ENCODE assay signal across 27 cellular contexts in the genomic region with DNA sequence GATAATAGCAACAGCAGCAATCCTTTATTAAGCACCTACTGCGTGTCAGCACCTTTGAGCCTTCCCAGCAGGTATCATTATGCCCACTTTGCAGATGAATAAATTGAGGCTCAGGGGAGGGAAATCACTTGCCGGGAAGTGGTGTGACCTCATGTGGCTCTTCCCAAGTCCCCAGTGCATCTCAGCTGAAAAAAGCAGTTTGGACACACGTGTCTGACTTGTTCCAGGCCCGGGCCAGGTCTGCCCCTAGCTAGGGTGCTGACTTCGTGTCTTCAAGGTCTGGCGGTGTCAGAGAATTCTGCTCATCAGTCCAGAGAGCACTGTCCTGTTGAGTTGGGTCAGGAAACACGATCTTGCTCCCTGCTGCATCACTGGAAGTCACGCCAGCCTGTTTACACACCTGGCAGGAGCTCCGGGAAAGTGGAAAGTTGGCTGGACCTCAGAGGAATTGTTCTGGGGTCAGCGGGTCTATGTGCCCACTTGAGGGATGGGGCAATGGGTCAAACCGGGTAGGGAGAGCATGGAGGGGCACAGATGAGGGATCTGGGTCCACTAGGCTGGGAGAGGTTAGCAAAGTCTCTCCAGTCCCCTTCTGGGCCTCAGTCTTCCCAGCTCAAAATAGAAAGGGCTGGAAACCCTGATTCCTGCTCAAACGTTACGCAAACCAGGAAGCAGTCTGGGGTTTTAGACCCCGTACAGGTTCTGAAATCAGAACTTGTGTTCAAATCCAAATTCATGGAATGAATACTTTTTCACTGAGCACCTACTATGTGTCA. TPM values are rescaled to one million over a fixed set of nuclear protein-coding genes. Genes with fewer than 3 reads are reported as not detected.
A peak's percentile ranks its signal among the peaks of the same experiment; 100 is the strongest.
DNase-seq lines count a peak whose midpoint lies in the region; FAIRE-seq and TF ChIP-seq lines count a peak whose summit lies in the region.
"Had no signal": no experiment of that assay in that cellular context is flagged by ENCODE, and none has a peak within 500 bp of the region (broad histone marks: within the 10 kb centered on the region; RNA-seq: fewer than 3 reads in every experiment).

No MANE protein-coding gene starts in this region.

- H3K4me1 Mint-ChIP-seq in H9 = peaks cover 36 to 41% of the 10 kb centered on the region in 2 experiments
- H3K4me1 Mint-ChIP-seq: naive thymus-derived CD8-positive, alpha-beta T cell had no signal

- H3K4me3 ChIP-seq in H1 (ENCODE audit: extremely low read depth in 1 of 4, insufficient read depth in 2 of 4, low read depth in 3 of 4, low read length in 4 of 4) = no peak overlapping the region
- H3K4me3 ChIP-seq: adrenal gland, BLaER1, dorsolateral prefrontal cortex, SK-N-MC, upper lobe of right lung had no signal

- H3K4me1 ChIP-seq in H9 (ENCODE audit: insufficient read depth, low read length) = no peaks in the 10 kb centered on the region
- peaks cover 0 to 4% (median under 1%) of the 10 kb centered on the region in 4 experiments; a peak in 2 of 7 replicates for H3K4me1 ChIP-seq in H1 (replicated peaks in 1 of 4; ENCODE audit: control insufficient read depth in 3 of 4, insufficient read depth in 4 of 4, low read length in 3 of 4)
- H3K4me1 ChIP-seq: adrenal gland, BLaER1, upper lobe of right lung had no signal

- no peak overlapping the region for H2BK5ac ChIP-seq in H9 (ENCODE audit: insufficient read length, low read length)
- no peak overlapping the region for H2BK5ac ChIP-seq in H1 (ENCODE audit: low read depth, low read length)

- no peak overlapping the region for H4K8ac ChIP-seq in H9 (replicated peaks; ENCODE audit: insufficient read length, low read depth, low read length)
- H4K8ac ChIP-seq in H1 (ENCODE audit: extremely low read depth, insufficient read depth, low read length) = peak overlapping the region; percentile 60; the same call in 1 of the 2 replicates

- no peak for TF ChIP-seq RAD21 in H1 (IDR thresholded peaks at IDR 0.05 in 1 of 2, conservative IDR thresholded peaks at IDR 0.05 in 1 of 2; ENCODE audit: low read depth in 2 of 2, low read length in 2 of 2)

- no peak overlapping the region for H3K23ac ChIP-seq in H9 (ENCODE audit: insufficient read length, low read depth, low read length)
- H3K23ac ChIP-seq in H1 (ENCODE audit: insufficient read length) = no peak overlapping the region

- H3K27me3 ChIP-seq in H9 (ENCODE audit: insufficient read depth, low read length) (no peaks in the 10 kb centered on the region), H1 (replicated peaks in 1 of 4; ENCODE audit: control insufficient read depth in 3 of 4, extremely low read depth in 1 of 4, insufficient read depth in 3 of 4, low read length in 3 of 4) (no peaks in the 10 kb centered on the region)
- H3K27me3 ChIP-seq: adrenal gland, BLaER1, dorsolateral prefrontal cortex, upper lobe of right lung had no signal

- no peaks in the 10 kb centered on the region for H3K36me3 ChIP-seq in H1 (ENCODE audit: control insufficient read depth in 2 of 4, insufficient read depth in 4 of 4, low read length in 3 of 4)
- H3K36me3 ChIP-seq: adrenal gland, BLaER1, upper lobe of right lung had no signal

- H2BK15ac ChIP-seq in H9 (ENCODE audit: low read depth, low read length) (no peak overlapping the region), H1 (ENCODE audit: low read length) (0 out of 2 replicates have a peak overlapping the region, but pooled peaks have one; percentile 16)

- peaks cover 0 to 11% (median 0%) of the 10 kb centered on the region in 3 experiments; a peak in 3 of 7 replicates for H3K36me3 Mint-ChIP-seq in H9 (ENCODE audit: insufficient read depth in 1 of 3, low read depth in 3 of 3)
- H3K36me3 Mint-ChIP-seq: naive thymus-derived CD8-positive, alpha-beta T cell; stimulated activated effector memory CD8-positive, alpha-beta T cell treated with anti-CD3 and anti-CD28 coated beads, Interleukin-12 subunit alpha, Interleukin-12 subunit beta, amount 100 ng/mL, for 72 hours had no signal

- no peaks in the 10 kb centered on the region; a peak in 1 of 5 replicates for H3K9me3 Mint-ChIP-seq in H9
- H3K9me3 Mint-ChIP-seq: naive thymus-derived CD8-positive, alpha-beta T cell; stimulated activated effector memory CD8-positive, alpha-beta T cell treated with anti-CD3 and anti-CD28 coated beads, Interleukin-12 subunit alpha, Interleukin-12 subunit beta, amount 100 ng/mL, for 72 hours; T-helper 1 cell treated with Interleukin-12 subunit alpha and Interleukin-12 subunit beta and Interleukin-4 antibody, amounts not matched to agents 30 μg/mL and 1 μg/mL, for 36 hours had no signal

- no peak overlapping the region for H3K4me3 Mint-ChIP-seq in H9
- H3K4me3 Mint-ChIP-seq: naive thymus-derived CD8-positive, alpha-beta T cell; stimulated activated effector memory CD8-positive, alpha-beta T cell treated with anti-CD3 and anti-CD28 coated beads, Interleukin-12 subunit alpha, Interleukin-12 subunit beta, amount 100 ng/mL, for 72 hours; T-helper 1 cell treated with Interleukin-12 subunit alpha and Interleukin-12 subunit beta and Interleukin-4 antibody, amounts not matched to agents 30 μg/mL and 1 μg/mL, for 36 hours had no signal

- peak overlapping the region; percentile 22 to 66 (median 39); a peak in 3 of 7 replicates for H3K27ac Mint-ChIP-seq in H9
- H3K27ac Mint-ChIP-seq: naive thymus-derived CD8-positive, alpha-beta T cell; stimulated activated effector memory CD8-positive, alpha-beta T cell treated with anti-CD3 and anti-CD28 coated beads, Interleukin-12 subunit alpha, Interleukin-12 subunit beta, amount 100 ng/mL, for 72 hours; T-helper 1 cell treated with Interleukin-12 subunit alpha and Interleukin-12 subunit beta and Interleukin-4 antibody, amounts not matched to agents 30 μg/mL and 1 μg/mL, for 36 hours had no signal

- H2AFZ ChIP-seq in H9 (ENCODE audit: low read length) (no peak overlapping the region), H1 (ENCODE audit: low read length) (no peak overlapping the region)

- H3K79me1 ChIP-seq in H9 (ENCODE audit: insufficient read depth, low read depth, low read length, poor library complexity, severe bottlenecking) (no peaks in the 10 kb centered on the region), H1 (ENCODE audit: low read depth, low read length) (no peaks in the 10 kb centered on the region)

- CTCF ChIA-PET in H1 (lab: Charles Lee; ENCODE audit: partially characterized antibody) = interaction anchor here (1.2 to 1.6 kb wide), 4 partner anchors 9 to 118 kb away, joined by 3 to 5 read pairs (median 3); no protein-coding TSS in a partner anchor

- POLR2A ChIA-PET in H1 (lab: Charles Lee; ENCODE audit: partially characterized antibody) = interaction anchor here (1.4 kb wide), 1 partner anchor 42 kb away, joined by 5 read pairs; no protein-coding TSS in a partner anchor

- H4K91ac ChIP-seq in H9 (ENCODE audit: insufficient read length, low read depth, low read length) (no peak overlapping the region), H1 (replicated peaks; ENCODE audit: insufficient read length, low read length) (peak overlapping the region; percentile 61)

- H2BK120ac ChIP-seq in H9 (ENCODE audit: low read depth, low read length, poor library complexity, severe bottlenecking) = no peak overlapping the region
- H2BK120ac ChIP-seq in H1 (replicated peaks; ENCODE audit: low read depth, low read length) = no peak overlapping the region

- H4K5ac ChIP-seq in H9 (ENCODE audit: insufficient read length, low read depth, low read length) (no peak overlapping the region), H1 (ENCODE audit: insufficient read length, low read depth, low read length) (no peak overlapping the region)

- H3K4me2 ChIP-seq in H9 (ENCODE audit: insufficient read depth, insufficient read length, low read length) (no peak overlapping the region), H1 (ENCODE audit: insufficient read depth in 1 of 2, low read depth in 2 of 2, low read length in 2 of 2) (no peak overlapping the region)
- H3K4me2 ChIP-seq: BLaER1 had no signal

- no peak overlapping the region for H3K9ac ChIP-seq in H9 (ENCODE audit: extremely low read depth, insufficient read length, low read length)
- H3K9ac ChIP-seq in H1 (replicated peaks in 1 of 4; ENCODE audit: extremely low read depth in 1 of 4, low read depth in 3 of 4, low read length in 3 of 4) = no peak overlapping the region
- H3K9ac ChIP-seq: BLaER1 had no signal

- H2BK20ac ChIP-seq in H9 (ENCODE audit: low read depth, low read length, poor library complexity, severe bottlenecking) (no peak overlapping the region), H1 (ENCODE audit: low read length) (no peak overlapping the region; the same call in 1 of the 2 replicates)

- no peak for TF ChIP-seq POLR2A in H1 (IDR thresholded peaks at IDR 0.05; ENCODE audit: control extremely low read depth in 1 of 2, low read depth in 2 of 2, low read length in 2 of 2)

- WGBS in H9 (ENCODE audit: extremely low coverage, insufficient read length, low lambda C conversion rate) = no CpG with 5 or more reads among the region's 14 CpGs
- 84% methylated on average over 14 of the region's 14 CpGs; no CpG with 5 or more reads in 1 of the 2 experiments for WGBS in H1 (ENCODE audit: extremely low coverage in 1 of 2, insufficient coverage in 1 of 2, insufficient read length in 1 of 2, insufficient replicate concordance in 2 of 2, low coverage in 1 of 2, low lambda C conversion rate in 2 of 2, missing lambda C conversion rate in 1 of 2), 2 experiments

- H2AK5ac ChIP-seq in H9 (ENCODE audit: insufficient read length, low read length) (no peak overlapping the region), H1 (ENCODE audit: low read depth, low read length) (no peak overlapping the region)

- no peaks in the 10 kb centered on the region for H3K79me2 ChIP-seq in H9 (ENCODE audit: insufficient read depth, low read length)
- no peaks in the 10 kb centered on the region for H3K79me2 ChIP-seq in H1 (ENCODE audit: control insufficient read depth in 1 of 2, insufficient read depth in 2 of 2, low read length in 2 of 2)

- no peak for TF ChIP-seq CTCF in H9 (conservative IDR thresholded peaks at IDR 0.05)
- no peak for TF ChIP-seq CTCF in H1 (IDR thresholded peaks at IDR 0.05; ENCODE audit: control extremely low read depth in 1 of 3, insufficient read depth in 1 of 3, low read depth in 1 of 3, low read length in 3 of 3)

- FAIRE-seq in H1 (lab: Jason Lieb, UNC) = no peak
- FAIRE-seq: frontal cortex, G401.6, TTC549 had no signal

- no peak overlapping the region for H3T11ph ChIP-seq in H9 (ENCODE audit: low read length)

- no peak overlapping the region for H2BK12ac ChIP-seq in H9 (ENCODE audit: insufficient read length, low read depth, low read length)
- H2BK12ac ChIP-seq in H1 (ENCODE audit: low read depth, low read length) = no peak overlapping the region

- no peak for DNase-seq in H9
- DNase-seq in NCI-H2196 (lab: John Stamatoyannopoulos, UW; ENCODE audit: unreplicated experiment) = peak; percentile 72
- DNase-seq in H1 (ENCODE audit: low read depth in 1 of 2, low spot score in 2 of 2) = no peak
- DNase-seq in renal cortical epithelial cell (ENCODE audit: low read depth) = peak; percentile 50
- no peak for DNase-seq in activated gamma-delta T cell (lab: John Stamatoyannopoulos, UW)
- DNase-seq in SKM-1 (lab: John Stamatoyannopoulos, UW; ENCODE audit: unreplicated experiment) = no peak
- no peak for DNase-seq in NCI-H1694 (lab: John Stamatoyannopoulos, UW)
- DNase-seq: activated CD4-positive, alpha-beta T cell treated with anti-CD3 and anti-CD28 coated beads, Interleukin-2, amount 50 U/mL, for 4 hours; activated naive CD4-positive, alpha-beta T cell treated with Interleukin-2 at 50 U/mL for 16 hours; adrenal gland; dorsolateral prefrontal cortex; KBM-7; naive thymus-derived CD8-positive, alpha-beta T cell; NCI-H524; NK-92 treated with Interleukin-12 subunit alpha and Interleukin-12 subunit beta, amount 100 ng/mL, for 24 hours; occipital lobe; upper lobe of right lung had no signal

- H3K4ac ChIP-seq in H9 (ENCODE audit: low read depth, low read length) = no peak overlapping the region
- no peak overlapping the region for H3K4ac ChIP-seq in H1 (replicated peaks; ENCODE audit: insufficient read length, low read depth, low read length)

- no peak overlapping the region for H3K56ac ChIP-seq in H9 (ENCODE audit: insufficient read length, low read depth, low read length)
- no peak overlapping the region for H3K56ac ChIP-seq in H1 (replicated peaks; ENCODE audit: insufficient read length, low read depth, low read length)

- H3K18ac ChIP-seq in H9 (ENCODE audit: insufficient read length, low read depth, low read length) (no peak overlapping the region), H1 (ENCODE audit: extremely low read depth, low read length) (no peak overlapping the region)

- H3K14ac ChIP-seq in H9 (ENCODE audit: insufficient read depth, low read length) (no peak overlapping the region), H1 (ENCODE audit: insufficient read length) (no peak overlapping the region)

- H3K27ac ChIP-seq in H9 (ENCODE audit: insufficient read length, low read depth, low read length) (no peak overlapping the region), H1 (ENCODE audit: low read depth, low read length) (no peak overlapping the region)
- H3K27ac ChIP-seq: adrenal gland, BLaER1, SK-N-MC, upper lobe of right lung had no signal

- no peak for TF ChIP-seq EP300 in H1 (IDR thresholded peaks at IDR 0.05; ENCODE audit: borderline replicate concordance in 1 of 2, low read depth in 2 of 2, low read length in 2 of 2)

- H3K9me3 ChIP-seq in H9 (ENCODE audit: control insufficient read depth, low read depth, low read length) = no peaks in the 10 kb centered on the region
- no peaks in the 10 kb centered on the region for H3K9me3 ChIP-seq in H1 (ENCODE audit: insufficient read depth in 2 of 2, low read depth in 1 of 2, low read length in 1 of 2)
- H3K9me3 ChIP-seq: adrenal gland, BLaER1, upper lobe of right lung had no signal

- H4K20me1 ChIP-seq in H9 (ENCODE audit: control insufficient read depth, insufficient read depth, insufficient read length) = peaks cover 3% of the 10 kb centered on the region
- H4K20me1 ChIP-seq in H1 (replicated peaks in 1 of 2; ENCODE audit: control insufficient read depth in 1 of 2, insufficient read depth in 2 of 2, low read length in 2 of 2) = no peaks in the 10 kb centered on the region
- H4K20me1 ChIP-seq: BLaER1 had no signal

- H3K27me3 Mint-ChIP-seq in H9 (ENCODE audit: low read depth) = peaks cover under 1% of the 10 kb centered on the region; the same call in 1 of the 2 replicates

- H3K23me2 ChIP-seq in H9 (ENCODE audit: insufficient read length, low read depth, low read length, poor library complexity, severe bottlenecking) (no peaks in the 10 kb centered on the region), H1 (ENCODE audit: low read depth, low read length) (no peaks in the 10 kb centered on the region)

RNA-seq across cellular contexts. Expression of a gene that starts 10.5 kb away (rescaled TPM):
- 15.2 and 17.5 TPM in 2 replicates for total RNA-seq in H9 (2021)
- total RNA-seq in H1 (2021; fragmentation: NEBNext Ultra II Directional; extraction: Animal tissue kit (Norgen Biotek cat#: 25700)) = 9.4 and 9.8 TPM in 2 replicates
- 12.6 and 15.4 TPM in 2 replicates for polyA plus RNA-seq in H1 (2011; rRNA removed)
- 11.3 TPM for polyA plus RNA-seq in H1 (2011; cell fraction: cytosol; rRNA removed)
- 21.6 TPM for polyA plus RNA-seq in H1 (2011; cell fraction: nucleus; rRNA removed)
- polyA plus RNA-seq in H1 (2012, experiment 1 of 2) = 9.8 to 12.4 TPM (median 11.1 TPM) in 4 replicates
- 10.3 TPM for polyA plus RNA-seq in H1 (2012, experiment 2 of 2)
- 11.2 TPM for polyA plus RNA-seq in H1 (2013, experiment 1 of 2)
- 11.1 TPM for polyA plus RNA-seq in H1 (2013, experiment 2 of 2)
- 19.3 and 23.0 TPM in 2 replicates for polyA minus RNA-seq in H1 (2011; rRNA and poly(A)+ RNA removed)
- 8.4 TPM for polyA minus RNA-seq in H1 (2011; cell fraction: cytosol; rRNA and poly(A)+ RNA removed)
- polyA minus RNA-seq in H1 (2011; cell fraction: nucleus; rRNA and poly(A)+ RNA removed) = 19.6 TPM
- total RNA-seq in renal cortical epithelial cell = 1.4 and 4.2 TPM in 2 replicates
- total RNA-seq: HT1080, lung microvascular endothelial cell, MCF 10A had no signal
- polyA plus RNA-seq: naive thymus-derived CD8-positive, alpha-beta T cell had no signal

RNA-seq across cellular contexts. Expression of a gene that starts 48.5 kb away (rescaled TPM):
- total RNA-seq in H9 (2021) = 21.1 and 21.5 TPM in 2 replicates
- total RNA-seq in H1 (2021; fragmentation: NEBNext Ultra II Directional; extraction: Animal tissue kit (Norgen Biotek cat#: 25700)) = 16.3 TPM in 2 replicates
- polyA plus RNA-seq in H1 (2011; rRNA removed) = 8.5 and 8.7 TPM in 2 replicates
- 8.8 TPM for polyA plus RNA-seq in H1 (2011; cell fraction: cytosol; rRNA removed)
- 6.9 TPM for polyA plus RNA-seq in H1 (2011; cell fraction: nucleus; rRNA removed)
- polyA plus RNA-seq in H1 (2012, experiment 1 of 2) = 9.7 to 12.2 TPM (median 10.6 TPM) in 4 replicates
- polyA plus RNA-seq in H1 (2012, experiment 2 of 2) = 11.4 TPM
- 12.9 TPM for polyA plus RNA-seq in H1 (2013, experiment 1 of 2)
- polyA plus RNA-seq in H1 (2013, experiment 2 of 2) = 12.9 TPM
- 8.1 and 9.2 TPM in 2 replicates for polyA minus RNA-seq in H1 (2011; rRNA and poly(A)+ RNA removed)
- 8.0 TPM for polyA minus RNA-seq in H1 (2011; cell fraction: cytosol; rRNA and poly(A)+ RNA removed)
- 10.1 TPM for polyA minus RNA-seq in H1 (2011; cell fraction: nucleus; rRNA and poly(A)+ RNA removed)
- total RNA-seq in renal cortical epithelial cell = 16.0 and 22.4 TPM in 2 replicates

Comparison
In these comparisons a context has a peak if more than half of its experiments do, and no peak if none do; other contexts are left out.
1. DNase-seq: peak in NCI-H2196 (single experiment) and renal cortical epithelial cell (single experiment); none in H9 (single experiment), H1 (0 of 2), activated gamma-delta T cell (single experiment), SKM-1 (single experiment) and NCI-H1694 (single experiment).